ENCODE assay signal across 1 cellular context in the genomic region with DNA sequence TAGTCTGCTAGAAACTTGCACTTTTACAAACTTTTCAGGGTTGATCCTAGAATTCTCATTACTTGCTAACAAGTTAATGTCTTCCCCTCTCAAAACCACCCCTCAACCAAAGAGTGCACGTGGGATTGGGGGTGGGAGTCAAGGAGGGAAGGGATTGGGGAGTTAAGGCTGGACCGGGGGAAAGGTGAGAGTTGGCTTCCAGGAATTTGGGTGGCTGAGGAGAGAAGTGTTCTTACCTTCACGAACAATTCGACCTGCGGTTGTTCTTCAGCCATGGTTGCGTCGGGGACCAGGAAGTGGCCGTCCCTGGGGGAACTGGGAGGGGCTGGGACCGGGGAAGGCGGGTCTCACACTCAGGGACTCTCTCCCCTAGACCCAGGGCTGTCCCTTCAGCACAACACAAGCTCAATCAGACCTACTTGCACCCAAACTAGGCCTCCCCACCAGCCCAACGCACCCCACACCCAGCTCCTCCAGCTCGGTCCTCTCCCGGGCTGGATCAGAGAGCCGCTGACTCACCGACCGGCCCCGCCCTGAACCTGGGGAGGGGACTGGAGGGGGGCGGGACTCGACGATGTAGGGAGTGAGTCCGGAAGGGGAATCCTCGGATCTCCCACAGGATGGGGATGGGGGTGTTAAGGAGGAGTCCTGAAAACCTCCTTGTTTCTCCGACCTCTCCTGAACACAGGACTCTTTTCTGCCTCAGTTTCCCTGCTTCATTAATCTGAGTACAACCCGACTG.
A peak's percentile ranks its signal among the peaks of the same experiment; 100 is the strongest.
TF ChIP-seq lines count a peak whose summit lies in the region.

A gene (minus strand): TSS at position 505 of the 742 bp plus-strand sequence. CDS start 230 bp downstream, at position 275.

TF ChIP-seq in HEK293, 187 proteins besides CTCF, POLR2A, EP300 and RAD21 (continued from another document and continues in another):
- TF ChIP-seq, protein P1, sequence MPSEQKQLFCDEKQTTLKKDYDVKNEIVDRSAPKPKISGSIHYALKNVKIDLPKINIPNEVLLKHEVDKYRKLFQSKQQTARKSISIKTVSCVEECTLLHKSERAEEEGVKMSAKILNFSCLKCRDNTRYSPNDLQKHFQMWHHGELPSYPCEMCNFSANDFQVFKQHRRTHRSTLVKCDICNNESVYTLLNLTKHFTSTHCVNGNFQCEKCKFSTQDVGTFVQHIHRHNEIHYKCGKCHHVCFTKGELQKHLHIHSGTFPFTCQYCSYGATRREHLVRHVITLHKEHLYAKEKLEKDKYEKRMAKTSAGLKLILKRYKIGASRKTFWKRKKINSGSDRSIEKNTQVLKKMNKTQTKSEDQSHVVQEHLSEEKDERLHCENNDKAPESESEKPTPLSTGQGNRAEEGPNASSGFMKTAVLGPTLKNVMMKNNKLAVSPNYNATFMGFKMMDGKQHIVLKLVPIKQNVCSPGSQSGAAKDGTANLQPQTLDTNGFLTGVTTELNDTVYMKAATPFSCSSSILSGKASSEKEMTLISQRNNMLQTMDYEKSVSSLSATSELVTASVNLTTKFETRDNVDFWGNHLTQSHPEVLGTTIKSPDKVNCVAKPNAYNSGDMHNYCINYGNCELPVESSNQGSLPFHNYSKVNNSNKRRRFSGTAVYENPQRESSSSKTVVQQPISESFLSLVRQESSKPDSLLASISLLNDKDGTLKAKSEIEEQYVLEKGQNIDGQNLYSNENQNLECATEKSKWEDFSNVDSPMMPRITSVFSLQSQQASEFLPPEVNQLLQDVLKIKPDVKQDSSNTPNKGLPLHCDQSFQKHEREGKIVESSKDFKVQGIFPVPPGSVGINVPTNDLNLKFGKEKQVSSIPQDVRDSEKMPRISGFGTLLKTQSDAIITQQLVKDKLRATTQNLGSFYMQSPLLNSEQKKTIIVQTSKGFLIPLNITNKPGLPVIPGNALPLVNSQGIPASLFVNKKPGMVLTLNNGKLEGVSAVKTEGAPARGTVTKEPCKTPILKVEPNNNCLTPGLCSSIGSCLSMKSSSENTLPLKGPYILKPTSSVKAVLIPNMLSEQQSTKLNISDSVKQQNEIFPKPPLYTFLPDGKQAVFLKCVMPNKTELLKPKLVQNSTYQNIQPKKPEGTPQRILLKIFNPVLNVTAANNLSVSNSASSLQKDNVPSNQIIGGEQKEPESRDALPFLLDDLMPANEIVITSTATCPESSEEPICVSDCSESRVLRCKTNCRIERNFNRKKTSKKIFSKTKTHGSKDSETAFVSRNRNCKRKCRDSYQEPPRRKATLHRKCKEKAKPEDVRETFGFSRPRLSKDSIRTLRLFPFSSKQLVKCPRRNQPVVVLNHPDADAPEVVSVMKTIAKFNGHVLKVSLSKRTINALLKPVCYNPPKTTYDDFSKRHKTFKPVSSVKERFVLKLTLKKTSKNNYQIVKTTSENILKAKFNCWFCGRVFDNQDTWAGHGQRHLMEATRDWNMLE (tag by site-specific recombination; conservative IDR thresholded peaks at IDR 0.05; ENCODE audit: low read depth), result no peak
- TF ChIP-seq, protein P2, sequence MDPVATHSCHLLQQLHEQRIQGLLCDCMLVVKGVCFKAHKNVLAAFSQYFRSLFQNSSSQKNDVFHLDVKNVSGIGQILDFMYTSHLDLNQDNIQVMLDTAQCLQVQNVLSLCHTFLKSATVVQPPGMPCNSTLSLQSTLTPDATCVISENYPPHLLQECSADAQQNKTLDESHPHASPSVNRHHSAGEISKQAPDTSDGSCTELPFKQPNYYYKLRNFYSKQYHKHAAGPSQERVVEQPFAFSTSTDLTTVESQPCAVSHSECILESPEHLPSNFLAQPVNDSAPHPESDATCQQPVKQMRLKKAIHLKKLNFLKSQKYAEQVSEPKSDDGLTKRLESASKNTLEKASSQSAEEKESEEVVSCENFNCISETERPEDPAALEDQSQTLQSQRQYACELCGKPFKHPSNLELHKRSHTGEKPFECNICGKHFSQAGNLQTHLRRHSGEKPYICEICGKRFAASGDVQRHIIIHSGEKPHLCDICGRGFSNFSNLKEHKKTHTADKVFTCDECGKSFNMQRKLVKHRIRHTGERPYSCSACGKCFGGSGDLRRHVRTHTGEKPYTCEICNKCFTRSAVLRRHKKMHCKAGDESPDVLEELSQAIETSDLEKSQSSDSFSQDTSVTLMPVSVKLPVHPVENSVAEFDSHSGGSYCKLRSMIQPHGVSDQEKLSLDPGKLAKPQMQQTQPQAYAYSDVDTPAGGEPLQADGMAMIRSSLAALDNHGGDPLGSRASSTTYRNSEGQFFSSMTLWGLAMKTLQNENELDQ (tag by site-specific recombination; IDR thresholded peaks at IDR 0.05; ENCODE audit: low read depth), result no peak
- no peak for TF ChIP-seq ZNF549 (tag by site-specific recombination; IDR thresholded peaks at IDR 0.05)
- TF ChIP-seq, protein P3, sequence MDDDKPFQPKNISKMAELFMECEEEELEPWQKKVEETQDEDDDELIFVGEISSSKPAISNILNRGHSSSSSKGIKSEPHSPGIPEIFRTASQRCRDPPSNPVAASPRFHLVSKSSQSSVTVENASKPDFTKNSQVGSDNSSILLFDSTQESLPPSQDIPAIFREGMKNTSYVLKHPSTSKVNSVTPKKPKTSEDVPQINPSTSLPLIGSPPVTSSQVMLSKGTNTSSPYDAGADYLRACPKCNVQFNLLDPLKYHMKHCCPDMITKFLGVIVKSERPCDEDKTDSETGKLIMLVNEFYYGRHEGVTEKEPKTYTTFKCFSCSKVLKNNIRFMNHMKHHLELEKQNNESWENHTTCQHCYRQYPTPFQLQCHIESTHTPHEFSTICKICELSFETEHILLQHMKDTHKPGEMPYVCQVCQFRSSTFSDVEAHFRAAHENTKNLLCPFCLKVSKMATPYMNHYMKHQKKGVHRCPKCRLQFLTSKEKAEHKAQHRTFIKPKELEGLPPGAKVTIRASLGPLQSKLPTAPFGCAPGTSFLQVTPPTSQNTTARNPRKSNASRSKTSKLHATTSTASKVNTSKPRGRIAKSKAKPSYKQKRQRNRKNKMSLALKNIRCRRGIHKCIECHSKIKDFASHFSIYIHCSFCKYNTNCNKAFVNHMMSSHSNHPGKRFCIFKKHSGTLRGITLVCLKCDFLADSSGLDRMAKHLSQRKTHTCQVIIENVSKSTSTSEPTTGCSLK (tag by site-specific recombination; IDR thresholded peaks at IDR 0.05), result no peak
- TF ChIP-seq, protein P4, sequence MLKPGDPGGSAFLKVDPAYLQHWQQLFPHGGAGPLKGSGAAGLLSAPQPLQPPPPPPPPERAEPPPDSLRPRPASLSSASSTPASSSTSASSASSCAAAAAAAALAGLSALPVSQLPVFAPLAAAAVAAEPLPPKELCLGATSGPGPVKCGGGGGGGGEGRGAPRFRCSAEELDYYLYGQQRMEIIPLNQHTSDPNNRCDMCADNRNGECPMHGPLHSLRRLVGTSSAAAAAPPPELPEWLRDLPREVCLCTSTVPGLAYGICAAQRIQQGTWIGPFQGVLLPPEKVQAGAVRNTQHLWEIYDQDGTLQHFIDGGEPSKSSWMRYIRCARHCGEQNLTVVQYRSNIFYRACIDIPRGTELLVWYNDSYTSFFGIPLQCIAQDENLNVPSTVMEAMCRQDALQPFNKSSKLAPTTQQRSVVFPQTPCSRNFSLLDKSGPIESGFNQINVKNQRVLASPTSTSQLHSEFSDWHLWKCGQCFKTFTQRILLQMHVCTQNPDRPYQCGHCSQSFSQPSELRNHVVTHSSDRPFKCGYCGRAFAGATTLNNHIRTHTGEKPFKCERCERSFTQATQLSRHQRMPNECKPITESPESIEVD (tag by site-specific recombination; IDR thresholded peaks at IDR 0.05), result no peak
- no peak for TF ChIP-seq ZNF596 (tag by site-specific recombination; IDR thresholded peaks at IDR 0.05)
- no peak for TF ChIP-seq ZNF48 (tag by site-specific recombination; IDR thresholded peaks at IDR 0.05)
- no peak for TF ChIP-seq ZNF416 (tag by site-specific recombination; IDR thresholded peaks at IDR 0.05)
- TF ChIP-seq ZNF366 (tag by site-specific recombination; conservative IDR thresholded peaks at IDR 0.05), result peak; percentile 56
- TF ChIP-seq, protein P5, sequence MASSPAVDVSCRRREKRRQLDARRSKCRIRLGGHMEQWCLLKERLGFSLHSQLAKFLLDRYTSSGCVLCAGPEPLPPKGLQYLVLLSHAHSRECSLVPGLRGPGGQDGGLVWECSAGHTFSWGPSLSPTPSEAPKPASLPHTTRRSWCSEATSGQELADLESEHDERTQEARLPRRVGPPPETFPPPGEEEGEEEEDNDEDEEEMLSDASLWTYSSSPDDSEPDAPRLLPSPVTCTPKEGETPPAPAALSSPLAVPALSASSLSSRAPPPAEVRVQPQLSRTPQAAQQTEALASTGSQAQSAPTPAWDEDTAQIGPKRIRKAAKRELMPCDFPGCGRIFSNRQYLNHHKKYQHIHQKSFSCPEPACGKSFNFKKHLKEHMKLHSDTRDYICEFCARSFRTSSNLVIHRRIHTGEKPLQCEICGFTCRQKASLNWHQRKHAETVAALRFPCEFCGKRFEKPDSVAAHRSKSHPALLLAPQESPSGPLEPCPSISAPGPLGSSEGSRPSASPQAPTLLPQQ (tag by site-specific recombination; IDR thresholded peaks at IDR 0.05), result no peak
- TF ChIP-seq, protein P6, sequence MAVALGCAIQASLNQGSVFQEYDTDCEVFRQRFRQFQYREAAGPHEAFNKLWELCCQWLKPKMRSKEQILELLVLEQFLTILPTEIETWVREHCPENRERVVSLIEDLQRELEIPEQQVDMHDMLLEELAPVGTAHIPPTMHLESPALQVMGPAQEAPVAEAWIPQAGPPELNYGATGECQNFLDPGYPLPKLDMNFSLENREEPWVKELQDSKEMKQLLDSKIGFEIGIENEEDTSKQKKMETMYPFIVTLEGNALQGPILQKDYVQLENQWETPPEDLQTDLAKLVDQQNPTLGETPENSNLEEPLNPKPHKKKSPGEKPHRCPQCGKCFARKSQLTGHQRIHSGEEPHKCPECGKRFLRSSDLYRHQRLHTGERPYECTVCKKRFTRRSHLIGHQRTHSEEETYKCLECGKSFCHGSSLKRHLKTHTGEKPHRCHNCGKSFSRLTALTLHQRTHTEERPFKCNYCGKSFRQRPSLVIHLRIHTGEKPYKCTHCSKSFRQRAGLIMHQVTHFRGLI (tag by site-specific recombination; IDR thresholded peaks at IDR 0.05), result no peak
- no peak for TF ChIP-seq GFI1B (tag by site-specific recombination; IDR thresholded peaks at IDR 0.05)
- TF ChIP-seq ZNF837 (tag by site-specific recombination; IDR thresholded peaks at IDR 0.05), result no peak
- no peak for TF ChIP-seq ZNF514 (tag by site-specific recombination; IDR thresholded peaks at IDR 0.05)
- TF ChIP-seq ZNF174 (tag by site-specific recombination; IDR thresholded peaks at IDR 0.05), result no peak
- no peak for TF ChIP-seq GLI2 (tag by site-specific recombination; IDR thresholded peaks at IDR 0.05; ENCODE audit: borderline replicate concordance, low read depth)
- no peak for TF ChIP-seq SCRT1 (tag by site-specific recombination; IDR thresholded peaks at IDR 0.05; ENCODE audit: borderline replicate concordance)
- TF ChIP-seq ZNF792 (tag by site-specific recombination; IDR thresholded peaks at IDR 0.05), result no peak
- TF ChIP-seq ZNF658 (tag by site-specific recombination; IDR thresholded peaks at IDR 0.05), result no peak
- no peak for TF ChIP-seq ZNF16 (tag by site-specific recombination; IDR thresholded peaks at IDR 0.05; ENCODE audit: low read depth)
- TF ChIP-seq WT1 (tag by site-specific recombination; IDR thresholded peaks at IDR 0.05), result peak; percentile 85
- no peak for TF ChIP-seq ZNF138 (tag by site-specific recombination; IDR thresholded peaks at IDR 0.05; ENCODE audit: borderline replicate concordance)
- 0 out of 2 replicates have a peak, but pooled peaks have one; percentile 20 for TF ChIP-seq YY1 (tag by site-specific recombination; IDR thresholded peaks at IDR 0.05)
- TF ChIP-seq ZNF433 (tag by site-specific recombination; IDR thresholded peaks at IDR 0.05; ENCODE audit: low read depth), result no peak
- no peak for TF ChIP-seq HOXD13 (CRISPR knock-in tag; IDR thresholded peaks at IDR 0.05; ENCODE audit: borderline replicate concordance)
- no peak for TF ChIP-seq ZNF146 (tag by site-specific recombination; IDR thresholded peaks at IDR 0.05)
- no peak for TF ChIP-seq ZNF132 (tag by site-specific recombination; IDR thresholded peaks at IDR 0.05; ENCODE audit: borderline replicate concordance)
- TF ChIP-seq MEIS1 (CRISPR knock-in tag; IDR thresholded peaks at IDR 0.05; ENCODE audit: borderline replicate concordance), result no peak
- no peak for TF ChIP-seq ZNF133 (tag by site-specific recombination; IDR thresholded peaks at IDR 0.05)
- TF ChIP-seq ZNF423 (tag by site-specific recombination; IDR thresholded peaks at IDR 0.05), result 0 out of 2 replicates have a peak, but pooled peaks have one; percentile 23
- peak; percentile 91 for TF ChIP-seq KLF9 (tag by site-specific recombination; IDR thresholded peaks at IDR 0.05; ENCODE audit: low read depth)
- TF ChIP-seq, protein P7, sequence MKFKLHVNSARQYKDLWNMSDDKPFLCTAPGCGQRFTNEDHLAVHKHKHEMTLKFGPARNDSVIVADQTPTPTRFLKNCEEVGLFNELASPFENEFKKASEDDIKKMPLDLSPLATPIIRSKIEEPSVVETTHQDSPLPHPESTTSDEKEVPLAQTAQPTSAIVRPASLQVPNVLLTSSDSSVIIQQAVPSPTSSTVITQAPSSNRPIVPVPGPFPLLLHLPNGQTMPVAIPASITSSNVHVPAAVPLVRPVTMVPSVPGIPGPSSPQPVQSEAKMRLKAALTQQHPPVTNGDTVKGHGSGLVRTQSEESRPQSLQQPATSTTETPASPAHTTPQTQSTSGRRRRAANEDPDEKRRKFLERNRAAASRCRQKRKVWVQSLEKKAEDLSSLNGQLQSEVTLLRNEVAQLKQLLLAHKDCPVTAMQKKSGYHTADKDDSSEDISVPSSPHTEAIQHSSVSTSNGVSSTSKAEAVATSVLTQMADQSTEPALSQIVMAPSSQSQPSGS (tag by site-specific recombination; IDR thresholded peaks at IDR 0.05; ENCODE audit: low read depth), result no peak
- TF ChIP-seq ZNF623 (tag by site-specific recombination; IDR thresholded peaks at IDR 0.05), result no peak
- TF ChIP-seq ZNF266 (tag by site-specific recombination; IDR thresholded peaks at IDR 0.05; ENCODE audit: low read depth), result no peak
- no peak for TF ChIP-seq ZNF670 (tag by site-specific recombination; IDR thresholded peaks at IDR 0.05; ENCODE audit: low read depth)
- no peak for TF ChIP-seq ZNF248 (tag by site-specific recombination; IDR thresholded peaks at IDR 0.05)
- TF ChIP-seq ZBTB7A (tag by site-specific recombination; IDR thresholded peaks at IDR 0.05; ENCODE audit: low read depth), result 0 out of 2 replicates have a peak, but pooled peaks have one; percentile 7
- no peak for TF ChIP-seq BCL11B (tag by site-specific recombination; IDR thresholded peaks at IDR 0.05; ENCODE audit: low read depth)
- no peak for TF ChIP-seq SETDB1 (IDR thresholded peaks at IDR 0.05; ENCODE audit: insufficient read length, low read length)
- TF ChIP-seq, protein P8, sequence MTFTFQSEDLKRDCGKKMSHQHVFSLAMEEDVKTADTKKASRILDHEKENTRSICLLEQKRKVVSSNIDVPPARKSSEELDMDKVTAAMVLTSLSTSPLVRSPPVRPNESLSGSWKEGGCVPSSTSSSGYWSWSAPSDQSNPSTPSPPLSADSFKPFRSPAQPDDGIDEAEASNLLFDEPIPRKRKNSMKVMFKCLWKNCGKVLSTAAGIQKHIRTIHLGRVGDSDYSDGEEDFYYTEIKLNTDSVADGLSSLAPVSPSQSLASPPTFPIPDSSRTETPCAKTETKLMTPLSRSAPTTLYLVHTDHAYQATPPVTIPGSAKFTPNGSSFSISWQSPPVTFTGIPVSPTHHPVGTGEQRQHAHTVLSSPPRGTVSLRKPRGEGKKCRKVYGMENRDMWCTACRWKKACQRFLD (tag by site-specific recombination; IDR thresholded peaks at IDR 0.05), result no peak
- TF ChIP-seq ZNF791 (tag by site-specific recombination; IDR thresholded peaks at IDR 0.05), result no peak
- TF ChIP-seq ZNF600 (tag by site-specific recombination; IDR thresholded peaks at IDR 0.05), result peak; percentile 90
- TF ChIP-seq GLIS1 (tag by site-specific recombination; IDR thresholded peaks at IDR 0.05), result peak; percentile 75
- TF ChIP-seq KLF8 (tag by site-specific recombination; IDR thresholded peaks at IDR 0.05), result peak; percentile 91
- peak; percentile 47 for TF ChIP-seq ZEB2 (tag by site-specific recombination; IDR thresholded peaks at IDR 0.05)
